Comparison of ENCODE assay signal across 9 cellular contexts in the genomic region with DNA sequence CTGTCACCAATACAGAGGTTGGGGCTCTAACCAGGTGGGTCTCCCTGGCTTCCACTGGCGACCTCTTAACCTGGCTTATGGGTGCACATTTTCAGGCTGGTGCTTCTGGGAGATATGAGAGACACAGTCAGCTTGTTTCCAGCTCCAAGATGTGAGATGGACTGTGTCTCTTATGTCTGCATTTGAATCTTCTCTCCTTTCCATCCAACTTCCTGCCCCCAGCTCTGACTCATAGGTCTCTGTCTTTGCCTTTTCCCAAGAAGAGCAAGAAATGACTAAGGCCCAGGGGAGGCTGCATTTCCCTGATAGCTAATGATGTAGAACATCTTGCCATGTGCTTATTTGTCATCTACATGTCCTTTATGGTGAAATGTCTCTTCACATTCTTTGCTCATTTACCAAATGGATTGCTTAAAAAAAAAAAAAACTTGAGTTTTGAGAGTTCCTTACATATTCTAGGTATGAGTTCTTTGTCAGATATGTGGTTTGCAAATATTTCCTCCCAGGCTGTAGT. TPM values are rescaled to one million over a fixed set of nuclear protein-coding genes. Genes with fewer than 3 reads are reported as not detected.
DNase-seq lines count a peak whose midpoint lies in the region; ATAC-seq, FAIRE-seq and TF ChIP-seq lines count a peak whose summit lies in the region.
"Had no signal": no experiment of that assay in that cellular context is flagged by ENCODE, and none has a peak within 500 bp of the region (broad histone marks: within the 10 kb centered on the region; RNA-seq: fewer than 3 reads in every experiment).

No MANE protein-coding gene starts in this region.

- H3K27ac ChIP-seq in SK-N-MC = 0 out of 2 replicates have a peak overlapping the region, but pooled peaks have one; percentile 60
- H3K27ac ChIP-seq: colonic mucosa, Peyer's patch had no signal

- H3K9ac ChIP-seq in SK-N-MC (ENCODE audit: insufficient read length) = no peak overlapping the region

- no peak for TF ChIP-seq POLR2A in GM12892 (IDR thresholded peaks at IDR 0.05; ENCODE audit: low read depth, low read length)

- H3K9me3 ChIP-seq in SK-N-MC (ENCODE audit: low read depth, low read length) = no peaks in the 10 kb centered on the region
- H3K9me3 ChIP-seq: colonic mucosa, Peyer's patch had no signal

- FAIRE-seq in GM12892 (lab: Jason Lieb, UNC) = peak; percentile 24

- peaks cover 3% of the 10 kb centered on the region; the same call in 1 of the 2 replicates for H3K36me3 ChIP-seq in SK-N-MC (ENCODE audit: insufficient read depth, low read length)
- H3K36me3 ChIP-seq: colonic mucosa had no signal

- H3K4me3 ChIP-seq in SK-N-MC (no peak overlapping the region), choroid plexus epithelial cell (ENCODE audit: low read depth, low read length) (no peak overlapping the region)
- H3K4me3 ChIP-seq: colonic mucosa, Peyer's patch had no signal

- ATAC-seq in GM21423 (IDR thresholded peaks at IDR 0.05; ENCODE audit: unreplicated experiment) = no peak

- no peak for TF ChIP-seq CTCF in choroid plexus epithelial cell (conservative IDR thresholded peaks at IDR 0.05; ENCODE audit: low read depth, low read length)

- no peak for DNase-seq in GM12892 (ENCODE audit: insufficient read length)
- no peak for DNase-seq in SK-N-MC (ENCODE audit: low read depth, low spot score)
- DNase-seq in choroid plexus epithelial cell (ENCODE audit: low read depth) = peak; percentile 95
- DNase-seq in stimulated activated CD4-positive, alpha-beta T cell treated with anti-CD3 and anti-CD28 coated beads, Interleukin-1b, Interleukin-23, amount 100 ng/mL, for 48 hours = peak; percentile 76
- DNase-seq in NCI-H774 (lab: John Stamatoyannopoulos, UW) = no peak
- DNase-seq in posterior vena cava (ENCODE audit: low spot score) = no peak
- DNase-seq: colonic mucosa, Peyer's patch had no signal

- intact Hi-C loops in posterior vena cava (cut with DNase I) = no loop called here

RNA-seq across cellular contexts. Expression of a gene that starts 3.2 kb away (rescaled TPM):
- 300 TPM for polyA plus RNA-seq in GM12892 (2012; ENCODE audit: missing spikeins)
- 10 to 100 TPM; 70.1 to 75.6 TPM for total RNA-seq in posterior vena cava

RNA-seq across cellular contexts. Expression of a gene that starts 11.8 kb away (rescaled TPM):
- polyA plus RNA-seq in GM12892 (2012; ENCODE audit: missing spikeins) = 27.5 TPM
- 10 to 100 TPM; 25.6 to 30.7 TPM for total RNA-seq in posterior vena cava

RNA-seq across cellular contexts. Expression of a gene that starts 32.5 kb away (rescaled TPM):
- 6.9 TPM for polyA plus RNA-seq in GM12892 (2012; ENCODE audit: missing spikeins)
- total RNA-seq in posterior vena cava = 1 to 10 TPM; 3.2 to 10.0 TPM

RNA-seq across cellular contexts. Expression of a gene that starts 42.5 kb away (rescaled TPM):
- 1.4 TPM for polyA plus RNA-seq in GM12892 (2012; ENCODE audit: missing spikeins)
- 1 to 10 TPM; 1.2 to 2.3 TPM for total RNA-seq in posterior vena cava

Comparison
In these comparisons a context has a peak if more than half of its experiments do, and no peak if none do; other contexts are left out.
1. DNase-seq: peak in choroid plexus epithelial cell (single experiment) and stimulated activated CD4-positive, alpha-beta T cell treated with anti-CD3 and anti-CD28 coated beads, Interleukin-1b, Interleukin-23, amount 100 ng/mL, for 48 hours (single experiment); none in GM12892 (single experiment), SK-N-MC (single experiment), NCI-H774 (single experiment) and posterior vena cava (single experiment).